Comparison of ENCODE assay signal across 1 cellular context in genomic region chr22:45645526-45646414, GRCh38.
TF ChIP-seq lines count a peak whose summit lies in the region.

No MANE protein-coding gene starts in this region.

TF ChIP-seq in WTC11, 78 proteins besides CTCF, POLR2A, EP300 and RAD21 (continued from another document):
- TF ChIP-seq, protein P1, sequence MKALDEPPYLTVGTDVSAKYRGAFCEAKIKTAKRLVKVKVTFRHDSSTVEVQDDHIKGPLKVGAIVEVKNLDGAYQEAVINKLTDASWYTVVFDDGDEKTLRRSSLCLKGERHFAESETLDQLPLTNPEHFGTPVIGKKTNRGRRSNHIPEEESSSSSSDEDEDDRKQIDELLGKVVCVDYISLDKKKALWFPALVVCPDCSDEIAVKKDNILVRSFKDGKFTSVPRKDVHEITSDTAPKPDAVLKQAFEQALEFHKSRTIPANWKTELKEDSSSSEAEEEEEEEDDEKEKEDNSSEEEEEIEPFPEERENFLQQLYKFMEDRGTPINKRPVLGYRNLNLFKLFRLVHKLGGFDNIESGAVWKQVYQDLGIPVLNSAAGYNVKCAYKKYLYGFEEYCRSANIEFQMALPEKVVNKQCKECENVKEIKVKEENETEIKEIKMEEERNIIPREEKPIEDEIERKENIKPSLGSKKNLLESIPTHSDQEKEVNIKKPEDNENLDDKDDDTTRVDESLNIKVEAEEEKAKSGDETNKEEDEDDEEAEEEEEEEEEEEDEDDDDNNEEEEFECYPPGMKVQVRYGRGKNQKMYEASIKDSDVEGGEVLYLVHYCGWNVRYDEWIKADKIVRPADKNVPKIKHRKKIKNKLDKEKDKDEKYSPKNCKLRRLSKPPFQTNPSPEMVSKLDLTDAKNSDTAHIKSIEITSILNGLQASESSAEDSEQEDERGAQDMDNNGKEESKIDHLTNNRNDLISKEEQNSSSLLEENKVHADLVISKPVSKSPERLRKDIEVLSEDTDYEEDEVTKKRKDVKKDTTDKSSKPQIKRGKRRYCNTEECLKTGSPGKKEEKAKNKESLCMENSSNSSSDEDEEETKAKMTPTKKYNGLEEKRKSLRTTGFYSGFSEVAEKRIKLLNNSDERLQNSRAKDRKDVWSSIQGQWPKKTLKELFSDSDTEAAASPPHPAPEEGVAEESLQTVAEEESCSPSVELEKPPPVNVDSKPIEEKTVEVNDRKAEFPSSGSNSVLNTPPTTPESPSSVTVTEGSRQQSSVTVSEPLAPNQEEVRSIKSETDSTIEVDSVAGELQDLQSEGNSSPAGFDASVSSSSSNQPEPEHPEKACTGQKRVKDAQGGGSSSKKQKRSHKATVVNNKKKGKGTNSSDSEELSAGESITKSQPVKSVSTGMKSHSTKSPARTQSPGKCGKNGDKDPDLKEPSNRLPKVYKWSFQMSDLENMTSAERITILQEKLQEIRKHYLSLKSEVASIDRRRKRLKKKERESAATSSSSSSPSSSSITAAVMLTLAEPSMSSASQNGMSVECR (CRISPR knock-in tag; IDR thresholded peaks at IDR 0.05; ENCODE audit: borderline replicate concordance) = no peak
- no peak for TF ChIP-seq NFE2L1 (CRISPR knock-in tag; IDR thresholded peaks at IDR 0.05)
- TF ChIP-seq CREM (CRISPR knock-in tag; IDR thresholded peaks at IDR 0.05) = no peak
- TF ChIP-seq FOXJ3 (CRISPR knock-in tag; IDR thresholded peaks at IDR 0.05; ENCODE audit: borderline replicate concordance) = no peak
- TF ChIP-seq, protein P2, sequence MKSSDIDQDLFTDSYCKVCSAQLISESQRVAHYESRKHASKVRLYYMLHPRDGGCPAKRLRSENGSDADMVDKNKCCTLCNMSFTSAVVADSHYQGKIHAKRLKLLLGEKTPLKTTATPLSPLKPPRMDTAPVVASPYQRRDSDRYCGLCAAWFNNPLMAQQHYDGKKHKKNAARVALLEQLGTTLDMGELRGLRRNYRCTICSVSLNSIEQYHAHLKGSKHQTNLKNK (CRISPR knock-in tag; IDR thresholded peaks at IDR 0.05) = no peak
- TF ChIP-seq SMAD3 (CRISPR knock-in tag; IDR thresholded peaks at IDR 0.05; ENCODE audit: borderline replicate concordance) = no peak
- no peak for TF ChIP-seq NR1H2 (CRISPR knock-in tag; IDR thresholded peaks at IDR 0.05)
- no peak for TF ChIP-seq ELF4 (CRISPR knock-in tag; IDR thresholded peaks at IDR 0.05; ENCODE audit: low read depth)
- TF ChIP-seq CREB1 (CRISPR knock-in tag; IDR thresholded peaks at IDR 0.05) = no peak
- TF ChIP-seq ERG (CRISPR knock-in tag; IDR thresholded peaks at IDR 0.05) = no peak
- TF ChIP-seq CDX4 (CRISPR knock-in tag; IDR thresholded peaks at IDR 0.05; ENCODE audit: borderline replicate concordance) = no peak
- no peak; the same call in 1 of the 2 replicates for TF ChIP-seq ZNF138 (CRISPR knock-in tag; conservative IDR thresholded peaks at IDR 0.05)
- no peak for TF ChIP-seq TP53 (CRISPR knock-in tag; IDR thresholded peaks at IDR 0.05)
- peak; percentile 34; the same call in 1 of the 2 replicates for TF ChIP-seq E2F5 (CRISPR knock-in tag; IDR thresholded peaks at IDR 0.05)
- no peak for TF ChIP-seq ZNF425 (CRISPR knock-in tag; conservative IDR thresholded peaks at IDR 0.05)
- no peak for TF ChIP-seq SMAD4 (CRISPR knock-in tag; IDR thresholded peaks at IDR 0.05)
- TF ChIP-seq, protein P3, sequence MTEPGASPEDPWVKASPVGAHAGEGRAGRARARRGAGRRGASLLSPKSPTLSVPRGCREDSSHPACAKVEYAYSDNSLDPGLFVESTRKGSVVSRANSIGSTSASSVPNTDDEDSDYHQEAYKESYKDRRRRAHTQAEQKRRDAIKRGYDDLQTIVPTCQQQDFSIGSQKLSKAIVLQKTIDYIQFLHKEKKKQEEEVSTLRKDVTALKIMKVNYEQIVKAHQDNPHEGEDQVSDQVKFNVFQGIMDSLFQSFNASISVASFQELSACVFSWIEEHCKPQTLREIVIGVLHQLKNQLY (CRISPR knock-in tag; IDR thresholded peaks at IDR 0.05) = no peak
- no peak for TF ChIP-seq ZNF232 (CRISPR knock-in tag; IDR thresholded peaks at IDR 0.05)
- TF ChIP-seq, protein P4, sequence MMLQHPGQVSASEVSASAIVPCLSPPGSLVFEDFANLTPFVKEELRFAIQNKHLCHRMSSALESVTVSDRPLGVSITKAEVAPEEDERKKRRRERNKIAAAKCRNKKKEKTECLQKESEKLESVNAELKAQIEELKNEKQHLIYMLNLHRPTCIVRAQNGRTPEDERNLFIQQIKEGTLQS (CRISPR knock-in tag; conservative IDR thresholded peaks at IDR 0.05) = no peak
- TF ChIP-seq NR3C1 (CRISPR knock-in tag; conservative IDR thresholded peaks at IDR 0.05; ENCODE audit: low read depth) = 0 out of 2 replicates have a peak, but pooled peaks have one; percentile 66
- no peak for TF ChIP-seq KAT7 (CRISPR knock-in tag; IDR thresholded peaks at IDR 0.05; ENCODE audit: borderline replicate concordance)
- TF ChIP-seq, protein P5, sequence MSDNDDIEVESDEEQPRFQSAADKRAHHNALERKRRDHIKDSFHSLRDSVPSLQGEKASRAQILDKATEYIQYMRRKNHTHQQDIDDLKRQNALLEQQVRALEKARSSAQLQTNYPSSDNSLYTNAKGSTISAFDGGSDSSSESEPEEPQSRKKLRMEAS (CRISPR knock-in tag; IDR thresholded peaks at IDR 0.05) = peak; percentile 68; the same call in 1 of the 2 replicates
- TF ChIP-seq ZNF512 (CRISPR knock-in tag; IDR thresholded peaks at IDR 0.05; ENCODE audit: borderline replicate concordance) = no peak
- TF ChIP-seq ATF6 (CRISPR knock-in tag; IDR thresholded peaks at IDR 0.05) = no peak
- no peak for TF ChIP-seq RELA (CRISPR knock-in tag; IDR thresholded peaks at IDR 0.05; ENCODE audit: borderline replicate concordance)
